ENCODE assay signal across 9 cellular contexts in the genomic region with DNA sequence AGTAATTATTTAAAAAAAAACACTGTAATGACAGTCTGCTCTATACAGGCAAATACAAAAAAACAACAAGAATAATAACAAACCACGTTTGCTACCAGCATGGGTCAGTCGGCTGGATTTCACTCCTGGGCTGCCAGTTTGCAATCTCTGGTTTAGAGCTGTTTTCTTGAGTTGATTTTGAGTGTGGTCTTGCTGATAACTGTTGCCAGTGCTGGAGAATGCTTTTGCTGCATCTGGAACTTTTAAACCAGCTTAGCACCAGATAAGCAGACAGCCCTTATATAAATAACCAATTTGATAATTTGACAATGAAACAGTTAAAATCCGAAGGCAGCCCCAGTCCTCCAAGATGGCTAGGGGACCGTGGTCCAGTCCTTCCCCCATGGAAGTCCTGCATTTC. TPM values are rescaled to one million over a fixed set of nuclear protein-coding genes. Genes with fewer than 3 reads are reported as not detected.
"Had no signal": no experiment of that assay in that cellular context is flagged by ENCODE, and none has a peak within 500 bp of the region (broad histone marks: within the 10 kb centered on the region; RNA-seq: fewer than 3 reads in every experiment).

No MANE protein-coding gene starts in this region.

- H3K27ac ChIP-seq: HL-60, KMS-11 had no signal

- H3K27ac Mint-ChIP-seq: IgD-negative memory B cell had no signal

- ATAC-seq: HepG2 had no signal

- H3K9ac ChIP-seq: KMS-11 had no signal

- FAIRE-seq: HepG2, HTR-8/SVneo had no signal

- H3K4me2 ChIP-seq: KMS-11 had no signal

- H3K4me3 Mint-ChIP-seq: IgD-negative memory B cell had no signal

- H3K4me1 Mint-ChIP-seq: IgD-negative memory B cell had no signal

- DNase-seq: IMR-90, Karpas-422, KBM-7, KG1 had no signal

- H3K36me3 Mint-ChIP-seq: IgD-negative memory B cell had no signal

RNA-seq across cellular contexts. Expression of a gene that starts 14.0 kb away (rescaled TPM):
- polyA plus RNA-seq: IgD-negative memory B cell had no signal
